ENCODE assay signal across 1 cellular context in genomic region chr21:39073717-39074116, GRCh38.
TF ChIP-seq lines count a peak whose summit lies in the region.

No MANE protein-coding gene starts in this region.

TF ChIP-seq in WTC11, 78 proteins besides CTCF, POLR2A, EP300 and RAD21 (continued from another document):
- TF ChIP-seq, protein P1, sequence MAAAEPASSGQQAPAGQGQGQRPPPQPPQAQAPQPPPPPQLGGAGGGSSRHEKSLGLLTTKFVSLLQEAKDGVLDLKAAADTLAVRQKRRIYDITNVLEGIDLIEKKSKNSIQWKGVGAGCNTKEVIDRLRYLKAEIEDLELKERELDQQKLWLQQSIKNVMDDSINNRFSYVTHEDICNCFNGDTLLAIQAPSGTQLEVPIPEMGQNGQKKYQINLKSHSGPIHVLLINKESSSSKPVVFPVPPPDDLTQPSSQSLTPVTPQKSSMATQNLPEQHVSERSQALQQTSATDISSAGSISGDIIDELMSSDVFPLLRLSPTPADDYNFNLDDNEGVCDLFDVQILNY (CRISPR knock-in tag; IDR thresholded peaks at IDR 0.05), result no peak
- no peak for TF ChIP-seq ARID4B (CRISPR knock-in tag; IDR thresholded peaks at IDR 0.05; ENCODE audit: borderline replicate concordance)
- TF ChIP-seq, protein P2, sequence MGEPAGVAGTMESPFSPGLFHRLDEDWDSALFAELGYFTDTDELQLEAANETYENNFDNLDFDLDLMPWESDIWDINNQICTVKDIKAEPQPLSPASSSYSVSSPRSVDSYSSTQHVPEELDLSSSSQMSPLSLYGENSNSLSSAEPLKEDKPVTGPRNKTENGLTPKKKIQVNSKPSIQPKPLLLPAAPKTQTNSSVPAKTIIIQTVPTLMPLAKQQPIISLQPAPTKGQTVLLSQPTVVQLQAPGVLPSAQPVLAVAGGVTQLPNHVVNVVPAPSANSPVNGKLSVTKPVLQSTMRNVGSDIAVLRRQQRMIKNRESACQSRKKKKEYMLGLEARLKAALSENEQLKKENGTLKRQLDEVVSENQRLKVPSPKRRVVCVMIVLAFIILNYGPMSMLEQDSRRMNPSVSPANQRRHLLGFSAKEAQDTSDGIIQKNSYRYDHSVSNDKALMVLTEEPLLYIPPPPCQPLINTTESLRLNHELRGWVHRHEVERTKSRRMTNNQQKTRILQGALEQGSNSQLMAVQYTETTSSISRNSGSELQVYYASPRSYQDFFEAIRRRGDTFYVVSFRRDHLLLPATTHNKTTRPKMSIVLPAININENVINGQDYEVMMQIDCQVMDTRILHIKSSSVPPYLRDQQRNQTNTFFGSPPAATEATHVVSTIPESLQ (CRISPR knock-in tag; IDR thresholded peaks at IDR 0.05), result no peak
